15 cellular contexts compared by ENCODE assay signal in genomic region chr7:77576856-77577255, GRCh38.
"Had no signal": no experiment of that assay in that cellular context is flagged by ENCODE, and none has a peak within 500 bp of the region (broad histone marks: within the 10 kb centered on the region; RNA-seq: fewer than 3 reads in every experiment).

No MANE protein-coding gene starts in this region.

- H3K4me1 Mint-ChIP-seq: nephron had no signal

- H3K4me1 ChIP-seq: right atrium auricular region had no signal

- ATAC-seq: effector memory CD8-positive, alpha-beta T cell had no signal

- H3K27ac ChIP-seq: esophagus squamous epithelium, hepatocyte, right atrium auricular region had no signal

- H3K4me2 ChIP-seq: hepatocyte, smooth muscle cell had no signal

- H3K9me3 Mint-ChIP-seq: dendritic cell treated with granulocyte-macrophage colony-stimulating factor and Interleukin-4, amounts not matched to agents 40 ng/mL and 50 ng/mL, for 4 days; effector memory CD8-positive, alpha-beta T cell; nephron had no signal

- H2AFZ ChIP-seq: hepatocyte had no signal

- H3K9me3 ChIP-seq: esophagus squamous epithelium, right atrium auricular region had no signal

- H3K27me3 ChIP-seq: esophagus squamous epithelium, hepatocyte, right atrium auricular region had no signal

- H3K27ac Mint-ChIP-seq: dendritic cell treated with granulocyte-macrophage colony-stimulating factor and Interleukin-4, amounts not matched to agents 40 ng/mL and 50 ng/mL, for 4 days; nephron had no signal

- H3K4me3 Mint-ChIP-seq: dendritic cell treated with granulocyte-macrophage colony-stimulating factor and Interleukin-4, amounts not matched to agents 40 ng/mL and 50 ng/mL, for 4 days; effector memory CD8-positive, alpha-beta T cell; nephron had no signal

- DNase-seq: effector memory CD8-positive, alpha-beta T cell; esophagus squamous epithelium; foreskin fibroblast; head of caudate nucleus; kidney glomerular epithelial cell; mesendoderm; posterior cingulate gyrus; stimulated activated CD4-positive, alpha-beta T cell treated with anti-CD3 and anti-CD28 coated beads, Interleukin-2, amount 100 ng/mL, for 48 hours; stimulated activated naive CD4-positive, alpha-beta T cell treated with Interleukin-2 at 50 U/mL for 16 hours; trophoblast cell had no signal

- H3K27me3 Mint-ChIP-seq: dendritic cell treated with granulocyte-macrophage colony-stimulating factor and Interleukin-4, amounts not matched to agents 40 ng/mL and 50 ng/mL, for 4 days; effector memory CD8-positive, alpha-beta T cell had no signal
